Comparison of ENCODE assay signal across 8 cellular contexts in genomic region chr15:40274350-40275274, GRCh38. TPM values are rescaled to one million over a fixed set of nuclear protein-coding genes. Genes with fewer than 3 reads are reported as not detected.
DNase-seq lines count a peak whose midpoint lies in the region; ATAC-seq and TF ChIP-seq lines count a peak whose summit lies in the region.

No MANE protein-coding gene starts in this region.

- H3K27me3 ChIP-seq in naive thymus-derived CD4-positive, alpha-beta T cell (ENCODE audit: control insufficient read depth in 2 of 2, insufficient read depth in 2 of 2, low read length in 2 of 2) = no peaks in the 10 kb centered on the region

- peaks cover 12 to 29% (median 16%) of the 10 kb centered on the region in 5 donors for H3K27me3 Mint-ChIP-seq in naive thymus-derived CD4-positive, alpha-beta T cell

- no peaks in the 10 kb centered on the region for H3K9me3 Mint-ChIP-seq in naive thymus-derived CD4-positive, alpha-beta T cell

- peaks cover 0 to 3% of the 10 kb centered on the region in 2 donors for H3K4me1 ChIP-seq in naive thymus-derived CD4-positive, alpha-beta T cell (ENCODE audit: control insufficient read depth in 2 of 2, insufficient read depth in 2 of 2, low read length in 2 of 2)

- H3K4me3 Mint-ChIP-seq in naive thymus-derived CD4-positive, alpha-beta T cell = peak overlapping the region in 1 of 10 donors; percentile 45

- POLR2A ChIA-PET in naive thymus-derived CD4-positive, alpha-beta T cell (lab: Charles Lee) = interaction anchor here (0.5 to 1.3 kb wide), 3 partner anchors 227 to 486 kb away, joined by 3 to 4 read pairs (median 3); no protein-coding TSS in a partner anchor

- ATAC-seq in naive thymus-derived CD4-positive, alpha-beta T cell = peak; percentile 94
- ATAC-seq in HG03097 (IDR thresholded peaks at IDR 0.05; ENCODE audit: low FRiP score, unreplicated experiment) = no peak

- H3K36me3 ChIP-seq in naive thymus-derived CD4-positive, alpha-beta T cell (ENCODE audit: control insufficient read depth in 2 of 3, insufficient read depth in 3 of 3, low read length in 3 of 3) = no peaks in the 10 kb centered on the region

- H3K36me3 Mint-ChIP-seq in naive thymus-derived CD4-positive, alpha-beta T cell = no peaks in the 10 kb centered on the region

- CTCF ChIA-PET in naive thymus-derived CD4-positive, alpha-beta T cell (lab: Charles Lee) = interaction anchor here (0.6 to 5.6 kb wide), 35 partner anchors 10 to 1464 kb away, joined by 3 to 49 read pairs (median 4); partner anchors contain the start of genes DNAJC17, FSIP1, PAK6 and PLCB2

- peak; percentile 100 for TF ChIP-seq CTCF in epithelial cell of esophagus (IDR thresholded peaks at IDR 0.05; ENCODE audit: insufficient read depth, low read depth, low read length, missing control alignments)

- no peaks in the 10 kb centered on the region for H3K9me3 ChIP-seq in naive thymus-derived CD4-positive, alpha-beta T cell (ENCODE audit: control insufficient read depth in 2 of 3, low read length in 3 of 3)

- peak overlapping the region in 6 of 9 donors; percentile 17 to 70 (median 50) for H3K27ac Mint-ChIP-seq in naive thymus-derived CD4-positive, alpha-beta T cell

- H3K4me1 Mint-ChIP-seq in naive thymus-derived CD4-positive, alpha-beta T cell = peaks cover 0 to 17% (median 5%) of the 10 kb centered on the region in 7 donors

- H3K27ac ChIP-seq in naive thymus-derived CD4-positive, alpha-beta T cell (ENCODE audit: low read depth, low read length) = no peak overlapping the region

- intact Hi-C loops in naive thymus-derived CD4-positive, alpha-beta T cell (cut with micrococcal nuclease) = loop anchor here (1.0 to 5.0 kb wide), 5 partner anchors 57 to 587 kb away; partner anchors contain the start of gene BMF (in 1 of the 2)

- no peak overlapping the region for H3K4me3 ChIP-seq in epithelial cell of esophagus (ENCODE audit: low read length)
- H3K4me3 ChIP-seq in naive thymus-derived CD4-positive, alpha-beta T cell (ENCODE audit: low read length) = no peak overlapping the region

- DNase-seq in DMS53 (lab: John Stamatoyannopoulos, UW) = peak; percentile 88
- DNase-seq in HT1080 (ENCODE audit: low read depth) = peak; percentile 80
- DNase-seq in OCI-M1 (lab: John Stamatoyannopoulos, UW) = peak; percentile 90
- peak; percentile 85 for DNase-seq in activated T-cell treated with anti-CD3 and anti-CD28 coated beads for 24 hours (ENCODE audit: low read depth)
- DNase-seq in epithelial cell of esophagus (ENCODE audit: low read depth) = peak; percentile 81
- peak; percentile 71 to 95 (median 88) for DNase-seq in naive thymus-derived CD4-positive, alpha-beta T cell
- peak; percentile 74 for DNase-seq in stimulated activated CD8-positive, alpha-beta memory T cell treated with anti-CD3 and anti-CD28 coated beads, Interleukin-7, amount 100 ng/mL, for 4 hours (ENCODE audit: low read depth in 2 of 2)

RNA-seq across cellular contexts. Expression of gene ANKRD63, which starts 8.3 kb away (rescaled TPM):
- not detected in 2 replicates for total RNA-seq in HT1080 (2014; rRNA removed; shearing (Covaris generic))
- not detected in 2 replicates for polyA plus RNA-seq in HT1080 (2015; cell fraction: cytosol; rRNA removed)
- polyA plus RNA-seq in HT1080 (2015; cell fraction: nucleus; rRNA removed) = not detected in 2 replicates
- under 1 TPM in 2 of 5 experiments, not detected in 3; 0.27 TPM for total RNA-seq in naive thymus-derived CD4-positive, alpha-beta T cell
- not detected for polyA plus RNA-seq in naive thymus-derived CD4-positive, alpha-beta T cell

RNA-seq across cellular contexts. Expression of gene PLCB2, which starts 33.1 kb away (rescaled TPM):
- 0.16 and 0.40 TPM in 2 replicates for total RNA-seq in HT1080 (2014; rRNA removed; shearing (Covaris generic))
- 0.54 and 1.3 TPM in 2 replicates for polyA plus RNA-seq in HT1080 (2015; cell fraction: cytosol; rRNA removed)
- 0.39 and 1.9 TPM in 2 replicates for polyA plus RNA-seq in HT1080 (2015; cell fraction: nucleus; rRNA removed)
- total RNA-seq in naive thymus-derived CD4-positive, alpha-beta T cell = 100 to 1,000 TPM; 179 to 359 (median 186) TPM
- polyA plus RNA-seq in naive thymus-derived CD4-positive, alpha-beta T cell = 10 to 100 TPM; 19.8 to 28.4 TPM

RNA-seq across cellular contexts. Expression of gene PAK6, which starts 35.7 kb away (rescaled TPM):
- 0.02 and 0.03 TPM in 2 replicates for total RNA-seq in HT1080 (2014; rRNA removed; shearing (Covaris generic))
- 0.07 and 0.10 TPM in 2 replicates for polyA plus RNA-seq in HT1080 (2015; cell fraction: cytosol; rRNA removed)
- polyA plus RNA-seq in HT1080 (2015; cell fraction: nucleus; rRNA removed) = 0.06 TPM in 1 of 2 replicates, not detected in the other
- 1 to 10 TPM in 1 of 5 experiments, under 1 TPM in 1, not detected in 3; 0.58 to 1.9 TPM for total RNA-seq in naive thymus-derived CD4-positive, alpha-beta T cell
- not detected for polyA plus RNA-seq in naive thymus-derived CD4-positive, alpha-beta T cell

RNA-seq across cellular contexts. Expression of gene INAFM2, which starts 48.9 kb away (rescaled TPM):
- total RNA-seq in HT1080 (2014; rRNA removed; shearing (Covaris generic)) = 23.9 and 28.7 TPM in 2 replicates
- polyA plus RNA-seq in HT1080 (2015; cell fraction: cytosol; rRNA removed) = 22.9 and 26.2 TPM in 2 replicates
- polyA plus RNA-seq in HT1080 (2015; cell fraction: nucleus; rRNA removed) = 19.3 and 24.8 TPM in 2 replicates
- total RNA-seq in naive thymus-derived CD4-positive, alpha-beta T cell = 10 to 100 TPM in 3 of 5 experiments, 1 to 10 TPM in 2; 7.1 to 21.2 (median 12.7) TPM
- polyA plus RNA-seq in naive thymus-derived CD4-positive, alpha-beta T cell = 1 to 10 TPM; 2.0 to 2.2 TPM

Comparison
In these comparisons a context has a peak if more than half of its experiments do, and no peak if none do; other contexts are left out.
1. RNA of gene PLCB2, which starts 33.1 kb away (total RNA-seq): 179 to 359 TPM in naive thymus-derived CD4-positive, alpha-beta T cell; 0.16 to 0.40 TPM in HT1080; every median in the first group is over 100 times any median in the second.
2. Peak in every context shown above with its lines, with median percentiles within 50 percentile points of each other: DNase-seq.